In the genomic region with DNA sequence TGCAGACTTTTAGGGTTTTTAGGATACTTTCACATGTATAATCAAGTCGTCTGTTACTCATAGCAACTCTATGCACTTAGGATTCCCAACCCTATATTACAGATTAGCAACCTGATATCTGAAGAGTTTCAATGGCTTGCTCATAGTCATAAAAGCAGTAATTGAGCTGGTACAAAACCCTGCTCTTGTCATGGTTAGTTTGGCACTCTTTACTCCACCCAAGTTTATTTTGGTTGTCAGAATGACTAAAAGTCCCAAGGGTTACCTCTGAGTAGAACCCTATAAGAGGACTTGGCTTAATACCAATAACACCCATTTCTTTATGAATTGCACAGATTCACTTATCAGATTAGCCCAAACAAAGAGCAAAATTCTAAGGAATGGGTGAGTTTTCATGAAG, we compare ENCODE assay signal across 16 cellular contexts.
DNase-seq lines count a peak whose midpoint lies in the region; TF ChIP-seq lines count a peak whose summit lies in the region.
"Had no signal": no experiment of that assay in that cellular context is flagged by ENCODE, and none has a peak within 500 bp of the region (broad histone marks: within the 10 kb centered on the region; RNA-seq: fewer than 3 reads in every experiment).

No MANE protein-coding gene starts in this region.

- H3K4me3 Mint-ChIP-seq in endodermal cell: no peak overlapping the region

- no peaks in the 10 kb centered on the region for H3K27me3 ChIP-seq in osteoblast (ENCODE audit: insufficient read depth, low read length)
- no peaks in the 10 kb centered on the region for H3K27me3 ChIP-seq in endodermal cell (ENCODE audit: control insufficient read depth, insufficient read depth, low read length, poor library complexity, severe bottlenecking)
- H3K27me3 ChIP-seq: Peyer's patch had no signal

- H3K36me3 Mint-ChIP-seq in endodermal cell (ENCODE audit: low read depth): no peaks in the 10 kb centered on the region

- no peak overlapping the region for H3K9ac ChIP-seq in endodermal cell (ENCODE audit: extremely low read depth, low read length, poor library complexity, severe bottlenecking)

- 100% methylated on average over 1 of the region's 1 CpG; no CpG with 5 or more reads in 1 of the 2 experiments for WGBS in endodermal cell (ENCODE audit: insufficient coverage in 1 of 2, insufficient read length in 1 of 2), 2 experiments

- H3K27ac Mint-ChIP-seq in endodermal cell: no peak overlapping the region

- no peaks in the 10 kb centered on the region for H3K79me2 ChIP-seq in osteoblast (ENCODE audit: insufficient read depth, low read length)

- H3K9me3 Mint-ChIP-seq in endodermal cell: no peaks in the 10 kb centered on the region

- H3K27ac ChIP-seq in osteoblast (ENCODE audit: low read depth, low read length): no peak overlapping the region
- no peak overlapping the region for H3K27ac ChIP-seq in endodermal cell (ENCODE audit: low read depth, low read length)
- H3K27ac ChIP-seq: Peyer's patch, SK-N-MC had no signal

- H3K36me3 ChIP-seq in osteoblast (ENCODE audit: insufficient read depth, low read length): no peaks in the 10 kb centered on the region
- no peaks in the 10 kb centered on the region for H3K36me3 ChIP-seq in endodermal cell (ENCODE audit: control insufficient read depth, insufficient read depth, low read length)
- H3K36me3 ChIP-seq: Peyer's patch had no signal

- no peaks in the 10 kb centered on the region for H4K20me1 ChIP-seq in osteoblast (ENCODE audit: insufficient read depth, low read length)

- H3K4me1 ChIP-seq in osteoblast (ENCODE audit: insufficient read depth, low read length) (peaks cover 28% of the 10 kb centered on the region), endodermal cell (ENCODE audit: control insufficient read depth, insufficient read depth, low read length) (peaks cover 21% of the 10 kb centered on the region)
- H3K4me1 ChIP-seq: Peyer's patch had no signal

- no peaks in the 10 kb centered on the region for H3K27me3 Mint-ChIP-seq in endodermal cell (ENCODE audit: insufficient read depth)

- H3K4me2 ChIP-seq in osteoblast (ENCODE audit: insufficient read depth, low read length): peak overlapping the region; percentile 2

- H2AFZ ChIP-seq in osteoblast (ENCODE audit: low read length): no peak overlapping the region

- DNase-seq in DMS79 (lab: John Stamatoyannopoulos, UW) (peak; percentile 62), EH (ENCODE audit: low read depth) (peak; percentile 18), NCI-H2107 treated with DMSO at 0.1 percent for 48 hours (lab: John Stamatoyannopoulos, UW; ENCODE audit: unreplicated experiment) (peak; percentile 84), osteoblast (ENCODE audit: insufficient read length, low spot score, missing footprints) (no peak), endodermal cell (no peak)
- no peak for DNase-seq in activated T-cell treated with anti-CD3 and anti-CD28 coated beads, Interleukin-2, amount 50 U/mL, for 48 hours
- no peak for DNase-seq in activated CD4-positive, alpha-beta T cell treated with anti-CD3 and anti-CD28 coated beads, Interleukin-2, amount 50 U/mL, for 4 hours
- DNase-seq: ACHN, C1 segment of cervical spinal cord, GF-D8, NCI-H1105 treated with DMSO at 0.1 percent for 48 hours, NCI-H2029, Peyer's patch, Right ventricle myocardium superior had no signal

- peaks cover 26% of the 10 kb centered on the region for H3K4me1 Mint-ChIP-seq in endodermal cell

- H3K9me3 ChIP-seq in osteoblast (ENCODE audit: low read depth, low read length) (no peaks in the 10 kb centered on the region), endodermal cell (ENCODE audit: control insufficient read depth, low read length) (no peaks in the 10 kb centered on the region)
- H3K9me3 ChIP-seq: Peyer's patch had no signal

- no peak overlapping the region for H3K4me3 ChIP-seq in osteoblast (ENCODE audit: insufficient read depth, low read length)
- no peak overlapping the region for H3K4me3 ChIP-seq in endodermal cell (ENCODE audit: low read length)
- H3K4me3 ChIP-seq: K562, Peyer's patch, SK-N-MC had no signal

- TF ChIP-seq CTCF in osteoblast (IDR thresholded peaks at IDR 0.05; ENCODE audit: extremely low read depth, low read depth, low read length) (no peak), endodermal cell (conservative IDR thresholded peaks at IDR 0.05) (no peak)

Comparison
In these comparisons a context has a peak if more than half of its experiments do, and no peak if none do; other contexts are left out.
1. DNase-seq: peak in DMS79 (single experiment), EH (single experiment) and NCI-H2107 treated with DMSO at 0.1 percent for 48 hours (single experiment); none in osteoblast (single experiment), activated T-cell treated with anti-CD3 and anti-CD28 coated beads, Interleukin-2, amount 50 U/mL, for 48 hours (0 of 2), endodermal cell (single experiment) and activated CD4-positive, alpha-beta T cell treated with anti-CD3 and anti-CD28 coated beads, Interleukin-2, amount 50 U/mL, for 4 hours (0 of 2).